In the genomic region with DNA sequence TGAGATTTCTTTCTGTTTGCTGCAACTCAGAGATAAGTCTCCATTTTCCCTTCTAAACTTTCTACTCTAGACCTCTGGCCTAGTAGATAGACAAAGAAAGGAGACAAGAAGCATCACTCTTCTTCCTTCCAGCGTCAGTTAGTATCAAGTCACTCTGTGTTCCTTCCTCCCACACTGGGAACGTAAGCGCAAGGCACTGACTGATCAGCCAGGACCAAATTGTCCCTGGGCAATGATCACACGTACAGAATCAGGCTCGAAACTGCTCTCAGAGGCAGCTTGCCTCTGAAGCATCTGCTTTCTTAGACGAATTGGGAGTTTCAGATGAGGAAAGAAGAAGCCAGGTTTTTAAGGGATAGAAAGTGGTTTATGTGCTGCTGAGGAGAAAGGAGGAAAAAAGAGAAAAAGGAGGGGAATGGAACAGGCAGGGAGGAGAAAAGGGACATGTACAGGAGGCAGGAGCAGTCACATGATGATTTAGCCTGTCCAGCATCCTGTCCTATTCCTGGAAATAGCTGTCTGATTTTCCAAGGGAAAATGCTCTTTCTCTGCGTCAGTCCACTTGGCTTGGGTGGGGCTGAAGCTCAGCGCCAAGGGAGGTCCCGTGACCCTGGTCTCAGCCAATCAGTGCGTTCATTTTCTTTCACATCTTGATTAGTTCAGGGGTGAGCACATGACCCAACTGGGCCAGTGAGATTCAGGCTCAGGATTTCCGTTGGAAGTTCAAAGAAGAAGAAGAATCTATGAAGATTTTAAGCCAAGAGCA, we compare ENCODE assay signal across 11 cellular contexts.
DNase-seq lines count a peak whose midpoint lies in the region; ATAC-seq and TF ChIP-seq lines count a peak whose summit lies in the region.
"Had no signal": no experiment of that assay in that cellular context is flagged by ENCODE, and none has a peak within 500 bp of the region (broad histone marks: within the 10 kb centered on the region; RNA-seq: fewer than 3 reads in every experiment).

No MANE protein-coding gene starts in this region.

- H3K27me3 ChIP-seq in ascending aorta (no peaks in the 10 kb centered on the region), ovary (no peaks in the 10 kb centered on the region)

- H3K27ac ChIP-seq in ascending aorta (peak overlapping the region; percentile 34 to 69), ovary (peak overlapping the region; percentile 3 to 17), urinary bladder (ENCODE audit: low read depth) (peak overlapping the region; percentile 72)

- H3K4me3 ChIP-seq in ascending aorta: no peak overlapping the region
- H3K4me3 ChIP-seq in ovary: no peak overlapping the region
- H3K4me3 ChIP-seq in urinary bladder (ENCODE audit: low read depth, low read length): no peak overlapping the region

- H3K36me3 ChIP-seq in ascending aorta (no peaks in the 10 kb centered on the region), ovary (no peaks in the 10 kb centered on the region), urinary bladder (ENCODE audit: insufficient read depth) (no peaks in the 10 kb centered on the region)

- TF ChIP-seq POLR2A in ovary (IDR thresholded peaks at IDR 0.05): no peak

- WGBS in ovary, 3 donors: 43 to 68% (median 55%) methylated on average over 11 of the region's 11 CpGs
- WGBS in urinary bladder: 57% methylated on average over 11 of the region's 11 CpGs

- peak; percentile 66 for TF ChIP-seq EP300 in ovary (IDR thresholded peaks at IDR 0.05)

- H3K4me1 ChIP-seq in ascending aorta: no peaks in the 10 kb centered on the region
- no peaks in the 10 kb centered on the region for H3K4me1 ChIP-seq in ovary (ENCODE audit: insufficient read depth)
- no peaks in the 10 kb centered on the region for H3K4me1 ChIP-seq in urinary bladder (ENCODE audit: insufficient read depth)

- intact Hi-C loops in ascending aorta (cut with DNase I): no loop called here
- intact Hi-C loops in cardiac septum (cut with DNase I): loop anchor here (10.0 kb wide), 2 partner anchors 62 to 142 kb away; no protein-coding TSS in a partner anchor
- intact Hi-C loops in ovary (cut with DNase I): no loop called here

- DNase-seq in ascending aorta (ENCODE audit: low spot score in 2 of 2) (peak in 1 of 2 donors; percentile 79), cardiac septum (ENCODE audit: low spot score) (peak; percentile 79), ovary (peak in 3 of 5 donors; percentile 30 to 67 (median 62))
- DNase-seq: activated T-cell treated with anti-CD3 and anti-CD28 coated beads, Interleukin-2, amount 50 U/mL, for 72 hours; NCI-H1105 treated with DMSO at 0.1 percent for 48 hours; stimulated activated CD4-positive, alpha-beta T cell treated with anti-CD3 and anti-CD28 coated beads, Interleukin-12 subunit alpha, Interleukin-12 subunit beta, amount 100 ng/mL, for 4 hours had no signal

- TF ChIP-seq CTCF in ascending aorta (IDR thresholded peaks at IDR 0.05) (no peak), ovary (IDR thresholded peaks at IDR 0.05) (no peak)

- ATAC-seq in GM21529 (IDR thresholded peaks at IDR 0.05; ENCODE audit: unreplicated experiment) (no peak), GM18870 (IDR thresholded peaks at IDR 0.05; ENCODE audit: unreplicated experiment) (no peak), HG03521 (IDR thresholded peaks at IDR 0.05; ENCODE audit: unreplicated experiment) (no peak)
- ATAC-seq: activated T-cell treated with anti-CD3 and anti-CD28 coated beads, Interleukin-2, amount 50 U/mL, for 72 hours; stimulated activated effector memory CD8-positive, alpha-beta T cell treated with anti-CD3 and anti-CD28 coated beads, Interleukin-12 subunit alpha, Interleukin-12 subunit beta, amount 100 ng/mL, for 72 hours had no signal

- H3K9me3 ChIP-seq in ascending aorta (no peaks in the 10 kb centered on the region), ovary (no peaks in the 10 kb centered on the region)

Comparison
In these comparisons a context has a peak if more than half of its experiments do, and no peak if none do; other contexts are left out.
1. H3K27ac ChIP-seq: peak in every context shown above with its lines; median percentile 72 in urinary bladder; 52 in ascending aorta; 10 in ovary.